ENCODE assay signal across 9 cellular contexts in genomic region chr20:38094373-38094775, GRCh38.
DNase-seq lines count a peak whose midpoint lies in the region; ATAC-seq and TF ChIP-seq lines count a peak whose summit lies in the region.
"Had no signal": no experiment of that assay in that cellular context is flagged by ENCODE, and none has a peak within 500 bp of the region (broad histone marks: within the 10 kb centered on the region; RNA-seq: fewer than 3 reads in every experiment).

No MANE protein-coding gene starts in this region.

- H3K4me3 ChIP-seq in Peyer's patch (no peak overlapping the region), choroid plexus epithelial cell (ENCODE audit: low read depth, low read length) (no peak overlapping the region)

- peak in 2 of 3 donors; percentile 3 to 7 for DNase-seq in stimulated activated CD4-positive, alpha-beta T cell treated with anti-CD3 and anti-CD28 coated beads, Interleukin-12 subunit alpha, Interleukin-12 subunit beta, amount 100 ng/mL, for 48 hours (ENCODE audit: low read depth in 2 of 3, low spot score in 1 of 3)
- no peak for DNase-seq in stimulated activated CD4-positive, alpha-beta T cell treated with anti-CD3 and anti-CD28 coated beads, Interleukin-2, amount 100 ng/mL, for 48 hours
- DNase-seq in Peyer's patch (peak in 2 of 3 donors; percentile 71 to 83), choroid plexus epithelial cell (ENCODE audit: low read depth) (peak; percentile 90), pons (ENCODE audit: low spot score) (no peak), GM19238 (ENCODE audit: insufficient read length, low spot score) (no peak)
- peak; percentile 80 for DNase-seq in natural killer cell treated with Interleukin-12 subunit alpha and Interleukin-12 subunit beta and Interleukin-15 and Interleukin-18, amount 100 ng/mL, for 72 hours (ENCODE audit: low spot score)

- no peaks in the 10 kb centered on the region for H3K9me3 ChIP-seq in Peyer's patch

- peaks cover 6% of the 10 kb centered on the region for H3K36me3 Mint-ChIP-seq in natural killer cell treated with Interleukin-12 subunit alpha and Interleukin-12 subunit beta and Interleukin-15 and Interleukin-18, amount 100 ng/mL, for 72 hours

- H3K27me3 ChIP-seq in Peyer's patch, result no peaks in the 10 kb centered on the region
- H3K27me3 ChIP-seq: foreskin keratinocyte had no signal

- TF ChIP-seq POLR2A in Peyer's patch (IDR thresholded peaks at IDR 0.05), result no peak

- no peaks in the 10 kb centered on the region for H3K27me3 Mint-ChIP-seq in natural killer cell treated with Interleukin-12 subunit alpha and Interleukin-12 subunit beta and Interleukin-15 and Interleukin-18, amount 100 ng/mL, for 72 hours

- H3K27ac ChIP-seq in Peyer's patch, result peak overlapping the region; percentile 38 to 79 (median 57)
- H3K27ac ChIP-seq: foreskin keratinocyte had no signal

- peaks cover 0 to 15% (median 0%) of the 10 kb centered on the region in 3 donors for H3K36me3 ChIP-seq in Peyer's patch

- H3K4me1 ChIP-seq in Peyer's patch, result peaks cover 2 to 29% (median 16%) of the 10 kb centered on the region in 4 donors

- peaks cover 42 to 51% of the 10 kb centered on the region in 2 donors for H3K4me1 Mint-ChIP-seq in natural killer cell treated with Interleukin-12 subunit alpha and Interleukin-12 subunit beta and Interleukin-15 and Interleukin-18, amount 100 ng/mL, for 72 hours (ENCODE audit: low read depth in 2 of 2)

- H3K27ac Mint-ChIP-seq in natural killer cell treated with Interleukin-12 subunit alpha and Interleukin-12 subunit beta and Interleukin-15 and Interleukin-18, amount 100 ng/mL, for 72 hours, result peak overlapping the region; percentile 88 to 99

- peak overlapping the region; percentile 81 for H3K4me3 Mint-ChIP-seq in natural killer cell treated with Interleukin-12 subunit alpha and Interleukin-12 subunit beta and Interleukin-15 and Interleukin-18, amount 100 ng/mL, for 72 hours

- no peak for TF ChIP-seq CTCF in Peyer's patch (IDR thresholded peaks at IDR 0.05)
- TF ChIP-seq CTCF in choroid plexus epithelial cell (conservative IDR thresholded peaks at IDR 0.05; ENCODE audit: low read depth, low read length), result no peak

- ATAC-seq in HG02981 (IDR thresholded peaks at IDR 0.05; ENCODE audit: unreplicated experiment), result peak; percentile 52
- ATAC-seq in natural killer cell treated with Interleukin-12 subunit alpha and Interleukin-12 subunit beta and Interleukin-15 and Interleukin-18, amount 100 ng/mL, for 72 hours, result peak; percentile 89 to 91
- ATAC-seq: foreskin keratinocyte had no signal

- no peaks in the 10 kb centered on the region for H3K9me3 Mint-ChIP-seq in natural killer cell treated with Interleukin-12 subunit alpha and Interleukin-12 subunit beta and Interleukin-15 and Interleukin-18, amount 100 ng/mL, for 72 hours

Comparison
In these comparisons a context has a peak if more than half of its experiments do, and no peak if none do; other contexts are left out.
1. DNase-seq: peak in stimulated activated CD4-positive, alpha-beta T cell treated with anti-CD3 and anti-CD28 coated beads, Interleukin-12 subunit alpha, Interleukin-12 subunit beta, amount 100 ng/mL, for 48 hours (2 of 3), Peyer's patch (2 of 3), choroid plexus epithelial cell (single experiment) and natural killer cell treated with Interleukin-12 subunit alpha and Interleukin-12 subunit beta and Interleukin-15 and Interleukin-18, amount 100 ng/mL, for 72 hours (single experiment); none in stimulated activated CD4-positive, alpha-beta T cell treated with anti-CD3 and anti-CD28 coated beads, Interleukin-2, amount 100 ng/mL, for 48 hours (0 of 2), pons (single experiment) and GM19238 (single experiment).